ENCODE assay signal across 9 cellular contexts in the genomic region with DNA sequence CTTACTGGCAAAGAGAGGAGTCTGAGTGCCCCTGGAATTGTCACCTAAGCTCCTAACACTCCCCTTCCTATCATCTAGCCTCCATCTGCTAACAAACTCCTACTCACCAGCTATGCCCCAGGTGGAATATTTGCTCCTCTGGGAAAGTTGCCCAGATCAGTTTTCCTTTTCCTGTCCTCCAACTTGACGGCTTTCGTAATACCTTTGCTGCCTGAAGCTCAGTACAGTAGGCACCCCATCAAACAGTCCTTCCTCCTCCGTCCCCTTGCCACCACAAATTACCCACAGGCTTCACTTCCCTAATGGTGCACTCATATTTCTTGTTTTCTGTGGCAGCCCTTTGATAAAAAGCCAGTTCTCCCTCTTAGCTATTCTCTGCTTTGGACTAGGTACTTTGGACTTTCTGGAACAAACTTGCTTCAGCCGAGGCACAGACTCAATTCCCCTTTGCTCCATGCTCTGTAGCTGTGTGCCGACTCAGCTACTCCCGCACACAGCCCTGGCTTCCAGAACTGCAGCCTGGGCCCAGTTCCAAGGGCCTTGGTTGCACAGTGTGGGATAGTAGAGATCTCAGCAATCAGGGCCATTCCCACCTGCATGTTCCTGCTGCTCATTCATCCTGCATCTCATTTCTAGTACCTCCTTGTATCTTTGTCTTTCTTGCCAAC.
DNase-seq lines count a peak whose midpoint lies in the region; ATAC-seq and TF ChIP-seq lines count a peak whose summit lies in the region.
"Had no signal": no experiment of that assay in that cellular context is flagged by ENCODE, and none has a peak within 500 bp of the region (broad histone marks: within the 10 kb centered on the region; RNA-seq: fewer than 3 reads in every experiment).

No MANE protein-coding gene starts in this region.

- H3K27ac Mint-ChIP-seq in type B pancreatic cell (no peak overlapping the region), endodermal cell (no peak overlapping the region)

- no peak overlapping the region for H3K9ac ChIP-seq in endodermal cell (ENCODE audit: extremely low read depth, low read length, poor library complexity, severe bottlenecking)

- H3K36me3 ChIP-seq in Peyer's patch (no peaks in the 10 kb centered on the region), endodermal cell (ENCODE audit: control insufficient read depth, insufficient read depth, low read length) (no peaks in the 10 kb centered on the region)

- H3K9me3 ChIP-seq in Peyer's patch: no peaks in the 10 kb centered on the region
- no peaks in the 10 kb centered on the region for H3K9me3 ChIP-seq in endodermal cell (ENCODE audit: control insufficient read depth, low read length)

- no peaks in the 10 kb centered on the region for H3K36me3 Mint-ChIP-seq in type B pancreatic cell
- H3K36me3 Mint-ChIP-seq in endodermal cell (ENCODE audit: low read depth): no peaks in the 10 kb centered on the region

- TF ChIP-seq CTCF in Peyer's patch (IDR thresholded peaks at IDR 0.05) (no peak), type B pancreatic cell (conservative IDR thresholded peaks at IDR 0.05) (no peak), endodermal cell (conservative IDR thresholded peaks at IDR 0.05) (no peak)

- H3K4me3 ChIP-seq in Peyer's patch: no peak overlapping the region
- no peak overlapping the region for H3K4me3 ChIP-seq in endodermal cell (ENCODE audit: low read length)

- H3K4me1 Mint-ChIP-seq in type B pancreatic cell (ENCODE audit: unreplicated experiment) (peaks cover 13% of the 10 kb centered on the region), endodermal cell (peaks cover 2% of the 10 kb centered on the region)

- ATAC-seq in GM18498 (IDR thresholded peaks at IDR 0.05; ENCODE audit: unreplicated experiment) (peak; percentile 77), GM21786 (IDR thresholded peaks at IDR 0.05; ENCODE audit: unreplicated experiment) (peak; percentile 67)

- WGBS in endodermal cell (ENCODE audit: insufficient coverage in 1 of 2, insufficient read length in 1 of 2), 2 experiments: 90 to 95% methylated on average over 4 to 6 of the region's 6 CpGs

- peak; percentile 22 to 66 (median 61) for DNase-seq in Peyer's patch
- peak; percentile 24 for DNase-seq in medulla oblongata (ENCODE audit: extremely low spot score)
- DNase-seq in DMS79 (lab: John Stamatoyannopoulos, UW): no peak
- no peak for DNase-seq in type B pancreatic cell (ENCODE audit: extremely low spot score, unreplicated experiment)
- no peak for DNase-seq in kidney tubule cell (ENCODE audit: low spot score)
- no peak for DNase-seq in endodermal cell
- DNase-seq: NCI-H1105 had no signal

- H3K9me3 Mint-ChIP-seq in type B pancreatic cell (no peaks in the 10 kb centered on the region), endodermal cell (peaks cover 39% of the 10 kb centered on the region)

- H3K27me3 ChIP-seq in Peyer's patch: no peaks in the 10 kb centered on the region
- H3K27me3 ChIP-seq in endodermal cell (ENCODE audit: control insufficient read depth, insufficient read depth, low read length, poor library complexity, severe bottlenecking): no peaks in the 10 kb centered on the region

- no peak for TF ChIP-seq POLR2A in Peyer's patch (IDR thresholded peaks at IDR 0.05)

- H3K4me1 ChIP-seq in Peyer's patch (peaks cover 0 to 9% (median 3%) of the 10 kb centered on the region in 4 donors), endodermal cell (ENCODE audit: control insufficient read depth, insufficient read depth, low read length) (no peaks in the 10 kb centered on the region)

- H3K4me3 Mint-ChIP-seq in type B pancreatic cell (no peak overlapping the region), endodermal cell (no peak overlapping the region)

- H3K27me3 Mint-ChIP-seq in type B pancreatic cell (no peaks in the 10 kb centered on the region), endodermal cell (ENCODE audit: insufficient read depth) (no peaks in the 10 kb centered on the region)

- H3K27ac ChIP-seq in Peyer's patch (peak overlapping the region; percentile 8 to 77 (median 36)), endodermal cell (ENCODE audit: low read depth, low read length) (no peak overlapping the region)

Comparison
In these comparisons a context has a peak if more than half of its experiments do, and no peak if none do; other contexts are left out.
1. DNase-seq: peak in Peyer's patch (3 of 3) and medulla oblongata (single experiment); none in DMS79 (single experiment), type B pancreatic cell (single experiment), kidney tubule cell (single experiment) and endodermal cell (single experiment).